15 cellular contexts compared by ENCODE assay signal in genomic region chr22:42963231-42963595, GRCh38. TPM values are rescaled to one million over a fixed set of nuclear protein-coding genes. Genes with fewer than 3 reads are reported as not detected.
A peak's percentile ranks its signal among the peaks of the same experiment; 100 is the strongest.
DNase-seq lines count a peak whose midpoint lies in the region; ATAC-seq and TF ChIP-seq lines count a peak whose summit lies in the region.
"Had no signal": no experiment of that assay in that cellular context is flagged by ENCODE, and none has a peak within 500 bp of the region (broad histone marks: within the 10 kb centered on the region; RNA-seq: fewer than 3 reads in every experiment).

No MANE protein-coding gene starts in this region.

- H3K4me1 Mint-ChIP-seq in stimulated activated naive CD8-positive, alpha-beta T cell treated with anti-CD3 and anti-CD28 coated beads, Interleukin-15, Interleukin-2, amounts not matched to agents 100 ng/mL and 50 ng/mL, for 24 hours (ENCODE audit: low read depth): peaks cover 87% of the 10 kb centered on the region
- H3K4me1 Mint-ChIP-seq in endodermal cell: peaks cover 70% of the 10 kb centered on the region

- H3K4me1 ChIP-seq in endodermal cell (ENCODE audit: control insufficient read depth, insufficient read depth, low read length) (peaks cover 35% of the 10 kb centered on the region), neuronal stem cell (ENCODE audit: control insufficient read depth in 2 of 2, insufficient read depth in 1 of 2, low read depth in 1 of 2, low read length in 2 of 2) (peaks cover 36% of the 10 kb centered on the region in 2 donors)

- H2BK15ac ChIP-seq in neuronal stem cell (ENCODE audit: low read length): no peak overlapping the region

- H3K18ac ChIP-seq in neuronal stem cell (ENCODE audit: low read length): no peak overlapping the region

- H2AK5ac ChIP-seq in neuronal stem cell (ENCODE audit: low read depth, low read length): no peak overlapping the region

- TF ChIP-seq CTCF in endodermal cell (conservative IDR thresholded peaks at IDR 0.05): no peak

- H3K36me3 ChIP-seq in endodermal cell (ENCODE audit: control insufficient read depth, insufficient read depth, low read length) (peaks cover 32% of the 10 kb centered on the region), neuronal stem cell (replicated peaks in 1 of 2; ENCODE audit: control insufficient read depth in 2 of 2, insufficient read depth in 2 of 2, low read length in 2 of 2) (peaks cover 3 to 16% of the 10 kb centered on the region in 2 donors)

- H4K91ac ChIP-seq in neuronal stem cell (ENCODE audit: low read depth, low read length, poor library complexity): no peak overlapping the region

- ATAC-seq in stimulated activated naive CD8-positive, alpha-beta T cell treated with anti-CD3 and anti-CD28 coated beads, Interleukin-15, Interleukin-2, amounts not matched to agents 100 U/mL and 50 U/mL, for 24 hours: no peak
- ATAC-seq in left colon (no peak), GM18520 (IDR thresholded peaks at IDR 0.05; ENCODE audit: unreplicated experiment) (no peak)
- ATAC-seq: activated CD8-positive, alpha-beta T cell treated with anti-CD3 and anti-CD28 coated beads, Interleukin-2, amount 10 ng/mL, durations not matched to agents 7 days and 5 days; natural killer cell treated with Interleukin-12 subunit alpha and Interleukin-12 subunit beta and Interleukin-15 and Interleukin-18, amount 100 ng/mL, for 72 hours had no signal

- no peak overlapping the region for H3K4ac ChIP-seq in neuronal stem cell (ENCODE audit: low read length)

- peak overlapping the region; percentile 62 for H3K27ac Mint-ChIP-seq in stimulated activated naive CD8-positive, alpha-beta T cell treated with anti-CD3 and anti-CD28 coated beads, Interleukin-15, Interleukin-2, amounts not matched to agents 100 ng/mL and 50 ng/mL, for 24 hours
- H3K27ac Mint-ChIP-seq in endodermal cell: peak overlapping the region; percentile 1
- H3K27ac Mint-ChIP-seq: activated CD8-positive, alpha-beta T cell treated with anti-CD3 and anti-CD28 coated beads, Interleukin-2, amount 10 ng/mL, durations not matched to agents 7 days and 5 days; natural killer cell treated with Interleukin-12 subunit alpha and Interleukin-12 subunit beta and Interleukin-15 and Interleukin-18, amount 100 ng/mL, for 72 hours had no signal

- no peaks in the 10 kb centered on the region for H3K9me3 ChIP-seq in endodermal cell (ENCODE audit: control insufficient read depth, low read length)
- peaks cover 0 to 3% of the 10 kb centered on the region in 2 donors for H3K9me3 ChIP-seq in neuronal stem cell (replicated peaks in 1 of 2; ENCODE audit: control insufficient read depth in 2 of 2, insufficient read depth in 1 of 2, low read depth in 1 of 2, low read length in 2 of 2)

- H3K23ac ChIP-seq in neuronal stem cell (ENCODE audit: low read depth, low read length, poor library complexity): no peak overlapping the region

- intact Hi-C loops in left colon (cut with DNase I, micrococcal nuclease): no loop called here

- H3K14ac ChIP-seq in neuronal stem cell (ENCODE audit: low read length): peak overlapping the region; percentile 39

- H3K4me3 Mint-ChIP-seq in stimulated activated naive CD8-positive, alpha-beta T cell treated with anti-CD3 and anti-CD28 coated beads, Interleukin-15, Interleukin-2, amounts not matched to agents 100 ng/mL and 50 ng/mL, for 24 hours: no peak overlapping the region
- no peak overlapping the region for H3K4me3 Mint-ChIP-seq in endodermal cell
- H3K4me3 Mint-ChIP-seq: activated CD8-positive, alpha-beta T cell treated with anti-CD3 and anti-CD28 coated beads, Interleukin-2, amount 10 ng/mL, durations not matched to agents 7 days and 5 days; natural killer cell treated with Interleukin-12 subunit alpha and Interleukin-12 subunit beta and Interleukin-15 and Interleukin-18, amount 100 ng/mL, for 72 hours had no signal

- H2BK120ac ChIP-seq in neuronal stem cell (ENCODE audit: low read depth, low read length): no peak overlapping the region

- WGBS in endodermal cell (ENCODE audit: insufficient coverage in 1 of 2, insufficient read length in 1 of 2), 2 experiments: 81 to 82% methylated on average over 9 of the region's 9 CpGs
- WGBS in neuronal stem cell (ENCODE audit: extremely low coverage in 2 of 2, insufficient read length in 2 of 2, insufficient replicate concordance in 1 of 2), 2 donors: no CpG with 5 or more reads among the region's 9 CpGs

- H3K36me3 Mint-ChIP-seq in stimulated activated naive CD8-positive, alpha-beta T cell treated with anti-CD3 and anti-CD28 coated beads, Interleukin-15, Interleukin-2, amounts not matched to agents 100 ng/mL and 50 ng/mL, for 24 hours (ENCODE audit: low read depth): peaks cover 7% of the 10 kb centered on the region
- peaks cover 18% of the 10 kb centered on the region for H3K36me3 Mint-ChIP-seq in endodermal cell (ENCODE audit: low read depth)
- H3K36me3 Mint-ChIP-seq: natural killer cell treated with Interleukin-12 subunit alpha and Interleukin-12 subunit beta and Interleukin-15 and Interleukin-18, amount 100 ng/mL, for 72 hours had no signal

- H2BK5ac ChIP-seq in neuronal stem cell (ENCODE audit: low read length): no peak overlapping the region

- H4K8ac ChIP-seq in neuronal stem cell (ENCODE audit: low read depth, low read length): no peak overlapping the region

- no peak for DNase-seq in stimulated activated naive CD8-positive, alpha-beta T cell treated with anti-CD3 and anti-CD28 coated beads, Interleukin-15, Interleukin-2, amounts not matched to agents 100 U/mL and 50 U/mL, for 24 hours
- DNase-seq in endodermal cell: peak; percentile 46
- DNase-seq in neuronal stem cell (ENCODE audit: low spot score): no peak
- DNase-seq in left colon: no peak
- no peak for DNase-seq in middle frontal gyrus (ENCODE audit: extremely low spot score, low spot score)
- DNase-seq in activated CD4-positive, alpha-beta T cell treated with anti-CD3 and anti-CD28 coated beads, Interleukin-2, amount 50 U/mL, for 4 hours: no peak
- DNase-seq: activated CD8-positive, alpha-beta T cell treated with anti-CD3 and anti-CD28 coated beads, Interleukin-2, amount 10 ng/mL, durations not matched to agents 7 days and 5 days; cortex of kidney; GDM1; kidney glomerular epithelial cell; NCI-H1048; stimulated activated CD4-positive, alpha-beta T cell treated with anti-CD3 and anti-CD28 coated beads, Interleukin-2, amount 100 ng/mL, for 24 hours had no signal

- no peak overlapping the region for H3K4me2 ChIP-seq in neuronal stem cell (ENCODE audit: insufficient read depth, low read length, poor library complexity, severe bottlenecking)

- H3K27me3 ChIP-seq in endodermal cell (ENCODE audit: control insufficient read depth, insufficient read depth, low read length, poor library complexity, severe bottlenecking) (no peaks in the 10 kb centered on the region), neuronal stem cell (ENCODE audit: control insufficient read depth in 3 of 3, insufficient read depth in 3 of 3, low read depth in 1 of 3, low read length in 3 of 3) (no peaks in the 10 kb centered on the region)

- H3K4me3 ChIP-seq in endodermal cell (ENCODE audit: low read length) (no peak overlapping the region), neuronal stem cell (ENCODE audit: low read length in 2 of 2) (no peak overlapping the region)

- H3K9me3 Mint-ChIP-seq in stimulated activated naive CD8-positive, alpha-beta T cell treated with anti-CD3 and anti-CD28 coated beads, Interleukin-15, Interleukin-2, amounts not matched to agents 100 ng/mL and 50 ng/mL, for 24 hours: no peaks in the 10 kb centered on the region
- H3K9me3 Mint-ChIP-seq in endodermal cell: no peaks in the 10 kb centered on the region
- H3K9me3 Mint-ChIP-seq: natural killer cell treated with Interleukin-12 subunit alpha and Interleukin-12 subunit beta and Interleukin-15 and Interleukin-18, amount 100 ng/mL, for 72 hours had no signal

- no peak overlapping the region for H2BK12ac ChIP-seq in neuronal stem cell (ENCODE audit: low read length)

- no peaks in the 10 kb centered on the region for H3K27me3 Mint-ChIP-seq in stimulated activated naive CD8-positive, alpha-beta T cell treated with anti-CD3 and anti-CD28 coated beads, Interleukin-15, Interleukin-2, amounts not matched to agents 100 ng/mL and 50 ng/mL, for 24 hours
- H3K27me3 Mint-ChIP-seq in endodermal cell (ENCODE audit: insufficient read depth): no peaks in the 10 kb centered on the region
- H3K27me3 Mint-ChIP-seq: natural killer cell treated with Interleukin-12 subunit alpha and Interleukin-12 subunit beta and Interleukin-15 and Interleukin-18, amount 100 ng/mL, for 72 hours had no signal

- no peak overlapping the region for H3K27ac ChIP-seq in endodermal cell (ENCODE audit: low read depth, low read length)
- H3K27ac ChIP-seq in neuronal stem cell (replicated peaks; ENCODE audit: low read length): no peak overlapping the region

- H2AFZ ChIP-seq in neuronal stem cell (ENCODE audit: low read length): no peak overlapping the region

- no peak overlapping the region for H3K9ac ChIP-seq in endodermal cell (ENCODE audit: extremely low read depth, low read length, poor library complexity, severe bottlenecking)
- no peak overlapping the region for H3K9ac ChIP-seq in neuronal stem cell (ENCODE audit: low read depth, low read length, poor library complexity)

- peaks cover 8% of the 10 kb centered on the region for H3K79me1 ChIP-seq in neuronal stem cell (ENCODE audit: low read depth, low read length)

RNA-seq across cellular contexts. Expression of gene PACSIN2, which starts 51.7 kb away (rescaled TPM):
- 10 to 100 TPM; 60.7 to 61.4 TPM for total RNA-seq in endodermal cell
- 47.8 TPM for polyA plus RNA-seq in endodermal cell (2013, experiment 1 of 2)
- 50.9 TPM for polyA plus RNA-seq in endodermal cell (2013, experiment 2 of 2)
- 34.2 TPM for polyA plus RNA-seq in neuronal stem cell (2013, experiment 1 of 2)
- polyA plus RNA-seq in neuronal stem cell (2013, experiment 2 of 2): 34.2 TPM
- 100 to 1,000 TPM; 191 to 219 TPM for total RNA-seq in left colon
